Comparison of ENCODE assay signal across 23 cellular contexts in the genomic region with DNA sequence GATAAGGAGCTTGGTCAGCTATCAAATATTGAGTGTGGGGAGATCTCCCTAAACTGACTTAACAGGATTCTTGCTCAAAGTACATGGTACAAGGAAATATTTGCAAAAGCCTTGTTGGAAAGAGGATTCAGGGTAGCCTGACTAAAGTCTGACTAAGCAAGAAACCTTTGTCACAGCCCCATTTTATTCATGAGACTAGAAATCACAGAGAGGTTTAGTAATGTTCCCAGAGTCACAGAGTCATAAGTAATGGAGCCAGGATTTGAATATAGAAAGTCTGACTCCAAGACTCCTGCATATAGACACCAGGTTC. TPM values are rescaled to one million over a fixed set of nuclear protein-coding genes. Genes with fewer than 3 reads are reported as not detected.
"Had no signal": no experiment of that assay in that cellular context is flagged by ENCODE, and none has a peak within 500 bp of the region (broad histone marks: within the 10 kb centered on the region; RNA-seq: fewer than 3 reads in every experiment).

No MANE protein-coding gene starts in this region.

- FAIRE-seq: colon had no signal

- DNase-seq: effector memory CD8-positive, alpha-beta T cell; foreskin melanocyte; head of caudate nucleus; hippocampal formation; naive thymus-derived CD4-positive, alpha-beta T cell; nephron progenitor cell; right lobe of liver; spleen; stimulated activated CD4-positive, alpha-beta T cell treated with anti-CD3 and anti-CD28 coated beads, Interleukin-2, amount 100 ng/mL, for 24 hours; stimulated activated naive CD4-positive, alpha-beta T cell; stomach; substantia nigra; transverse colon had no signal

- H3K4me3 ChIP-seq: prostate gland, right lobe of liver, spleen, stomach, thoracic aorta, transverse colon had no signal

- H3K27me3 ChIP-seq: right lobe of liver had no signal

- H3K36me3 ChIP-seq: prostate gland, right lobe of liver, spleen, stomach, thoracic aorta, transverse colon had no signal

- ATAC-seq: effector memory CD8-positive, alpha-beta T cell; naive thymus-derived CD4-positive, alpha-beta T cell had no signal

RNA-seq across cellular contexts. Expression of gene SST, which starts 29.4 kb away (rescaled TPM):
- total RNA-seq: kidney epithelial cell; liver; lung microvascular endothelial cell; mesenteric fat pad; mononuclear cell; naive thymus-derived CD4-positive, alpha-beta T cell; omental fat pad; prostate gland; right lobe of liver; skeletal muscle tissue; spleen; thoracic aorta had no signal
